ENCODE assay signal across 8 cellular contexts in the genomic region with DNA sequence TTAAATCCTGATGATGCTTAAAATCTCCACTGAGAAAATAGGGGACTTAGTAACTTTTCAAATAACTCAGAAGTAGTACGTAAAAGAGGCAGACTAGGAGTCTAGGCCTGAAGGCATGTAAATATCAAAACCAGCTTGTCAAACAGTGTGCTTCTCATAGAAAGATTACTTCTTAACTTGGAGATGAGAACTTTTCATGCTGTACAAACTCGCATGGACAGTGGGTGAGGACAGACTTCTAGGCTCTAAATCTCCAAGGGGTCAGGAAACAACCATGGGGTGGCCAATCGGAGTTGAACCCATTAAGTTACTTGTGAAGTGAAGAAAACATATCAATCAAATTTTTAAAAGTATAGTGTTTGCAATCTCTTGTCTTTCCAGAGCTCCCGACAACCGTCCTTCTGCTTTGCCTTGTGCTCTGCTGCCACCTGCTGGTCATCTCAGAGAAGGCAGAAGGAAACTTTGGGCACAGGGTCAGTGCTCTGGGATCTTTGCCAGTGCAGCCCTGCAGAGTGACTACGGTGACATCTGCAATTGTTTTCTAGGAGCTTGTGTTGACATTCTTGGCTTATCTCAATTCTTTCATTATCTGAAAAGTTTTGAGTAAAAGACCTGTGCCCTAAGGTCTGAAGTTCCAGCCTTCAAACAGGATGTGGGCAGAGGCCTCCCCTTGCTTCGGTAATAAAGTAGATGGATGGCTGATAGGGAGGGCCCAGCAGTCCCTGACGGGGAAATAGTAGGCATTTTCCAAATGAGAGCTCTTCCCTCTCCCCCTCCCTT.
DNase-seq lines count a peak whose midpoint lies in the region; ATAC-seq and TF ChIP-seq lines count a peak whose summit lies in the region.

No MANE protein-coding gene starts in this region.

- POLR2A ChIA-PET in AG04449 (lab: Yijun Ruan, JAX): no interaction called here

- TF ChIP-seq CTCF in AG04449 (IDR thresholded peaks at IDR 0.05; ENCODE audit: insufficient read depth, low read length, missing control alignments): peak; percentile 84

- H3K4me3 ChIP-seq in AG04449 (ENCODE audit: low read depth, low read length): no peak overlapping the region

- ATAC-seq in GM18858 (IDR thresholded peaks at IDR 0.05; ENCODE audit: unreplicated experiment) (peak; percentile 75), HG03097 (IDR thresholded peaks at IDR 0.05; ENCODE audit: low FRiP score, unreplicated experiment) (peak; percentile 96)

- CTCF ChIA-PET in AG04449 (lab: Yijun Ruan, JAX): interaction anchor here (0.6 to 6.8 kb wide), 83 partner anchors 9 to 996 kb away, joined by 3 to 143 read pairs (median 4); a partner anchor contains a TSS

- no peak for DNase-seq in AG04449 (ENCODE audit: low read depth, low spot score)
- peak; percentile 82 for DNase-seq in NCI-H345 (lab: John Stamatoyannopoulos, UW)
- peak; percentile 78 for DNase-seq in activated CD4-positive, CD25-positive, alpha-beta regulatory T cell treated with anti-CD3 and anti-CD28 coated beads, Interleukin-2, amount 50 U/mL, for 72 hours
- peak; percentile 79 for DNase-seq in cerebellum (ENCODE audit: low spot score)
- DNase-seq in left kidney (ENCODE audit: low read depth, low spot score): peak; percentile 89
- DNase-seq in stimulated activated CD4-positive, alpha-beta T cell treated with anti-CD3 and anti-CD28 coated beads, Interleukin-2, amount 100 ng/mL, for 4 hours (ENCODE audit: low read depth): peak; percentile 66
